8 cellular contexts compared by ENCODE assay signal in genomic region chr1:921011-921837, GRCh38. TPM values are rescaled to one million over a fixed set of nuclear protein-coding genes. Genes with fewer than 3 reads are reported as not detected.
A peak's percentile ranks its signal among the peaks of the same experiment; 100 is the strongest.
DNase-seq lines count a peak whose midpoint lies in the region; ATAC-seq, FAIRE-seq and TF ChIP-seq lines count a peak whose summit lies in the region.

No MANE protein-coding gene starts in this region.

- peak; percentile 28 for FAIRE-seq in HTR-8/SVneo (lab: Jason Lieb, UNC)

- H3K27me3 Mint-ChIP-seq in brain, result peaks cover 47% of the 10 kb centered on the region
- H3K27me3 Mint-ChIP-seq in stimulated activated memory B cell treated with anti-CD40 and anti-IgM and Interleukin-4, amounts not matched to agents 10 μg/mL and 1 μg/mL and 100 μg/mL, for 72 hours, result peaks cover 80% of the 10 kb centered on the region

- peak; percentile 40 for ATAC-seq in stimulated activated memory B cell treated with anti-CD40 and anti-IgM and Interleukin-4, amounts not matched to agents 10 μg/mL and 1 μg/mL and 100 μg/mL, for 72 hours

- H3K4me3 Mint-ChIP-seq in brain, result peak overlapping the region; percentile 70 to 81 (median 77)
- no peak overlapping the region for H3K4me3 Mint-ChIP-seq in stimulated activated memory B cell treated with anti-CD40 and anti-IgM and Interleukin-4, amounts not matched to agents 10 μg/mL and 1 μg/mL and 100 μg/mL, for 72 hours

- H3K4me1 Mint-ChIP-seq in brain, result peaks cover 47% of the 10 kb centered on the region
- peaks cover 34% of the 10 kb centered on the region for H3K4me1 Mint-ChIP-seq in stimulated activated memory B cell treated with anti-CD40 and anti-IgM and Interleukin-4, amounts not matched to agents 10 μg/mL and 1 μg/mL and 100 μg/mL, for 72 hours

- peaks cover 0 to 11% (median 0%) of the 10 kb centered on the region in 5 experiments for H3K9me3 Mint-ChIP-seq in brain
- no peaks in the 10 kb centered on the region for H3K9me3 Mint-ChIP-seq in stimulated activated memory B cell treated with anti-CD40 and anti-IgM and Interleukin-4, amounts not matched to agents 10 μg/mL and 1 μg/mL and 100 μg/mL, for 72 hours

- H3K36me3 Mint-ChIP-seq in brain, result no peaks in the 10 kb centered on the region
- H3K36me3 Mint-ChIP-seq in stimulated activated memory B cell treated with anti-CD40 and anti-IgM and Interleukin-4, amounts not matched to agents 10 μg/mL and 1 μg/mL and 100 μg/mL, for 72 hours, result no peaks in the 10 kb centered on the region

- peak; percentile 63 for TF ChIP-seq CTCF in brain (conservative IDR thresholded peaks at IDR 0.05)

- H3K27ac Mint-ChIP-seq in brain, result peak overlapping the region in 4 of 5 experiments; percentile 19 to 87 (median 54)
- H3K27ac Mint-ChIP-seq in stimulated activated memory B cell treated with anti-CD40 and anti-IgM and Interleukin-4, amounts not matched to agents 10 μg/mL and 1 μg/mL and 100 μg/mL, for 72 hours, result no peak overlapping the region

- DNase-seq in D341Med (ENCODE audit: low spot score), result peak; percentile 85
- DNase-seq in HTR-8/SVneo (ENCODE audit: insufficient read length, low spot score), result peak; percentile 77
- DNase-seq in NOMO-1 treated with dmso at 0.1 percent for 144 hours (lab: John Stamatoyannopoulos, UW; ENCODE audit: unreplicated experiment), result peak; percentile 70
- DNase-seq in inferior parietal cortex (ENCODE audit: extremely low spot score), result peak; percentile 68
- DNase-seq in effector CD8-positive, alpha-beta T cell (lab: John Stamatoyannopoulos, UW), result no peak
- DNase-seq in NK-92 (lab: John Stamatoyannopoulos, UW; ENCODE audit: unreplicated experiment), result no peak

RNA-seq across cellular contexts. Expression of gene SAMD11, which starts 2.5 kb away (rescaled TPM):
- polyA plus RNA-seq in brain (ENCODE audit: insufficient read depth, low read depth, low replicate concordance), result 2.4 TPM

RNA-seq across cellular contexts. Expression of gene NOC2L, which starts 37.8 kb away (rescaled TPM):
- 85.8 TPM for polyA plus RNA-seq in brain (ENCODE audit: insufficient read depth, low read depth, low replicate concordance)

RNA-seq across cellular contexts. Expression of gene KLHL17, which starts 39.2 kb away (rescaled TPM):
- polyA plus RNA-seq in brain (ENCODE audit: insufficient read depth, low read depth, low replicate concordance), result 5.6 TPM

RNA-seq across cellular contexts. Expression of gene PLEKHN1, which starts 45.1 kb away (rescaled TPM):
- not detected for polyA plus RNA-seq in brain (ENCODE audit: insufficient read depth, low read depth, low replicate concordance)

Comparison
In these comparisons a context has a peak if more than half of its experiments do, and no peak if none do; other contexts are left out.
1. DNase-seq: peak in D341Med (single experiment), HTR-8/SVneo (single experiment), NOMO-1 treated with dmso at 0.1 percent for 144 hours (single experiment) and inferior parietal cortex (single experiment); none in effector CD8-positive, alpha-beta T cell (single experiment) and NK-92 (single experiment).